In genomic region chr20:62406635-62407176, GRCh38 we compare ENCODE assay signal across 8 cellular contexts. TPM values are rescaled to one million over a fixed set of nuclear protein-coding genes. Genes with fewer than 3 reads are reported as not detected.
DNase-seq lines count a peak whose midpoint lies in the region; ATAC-seq and TF ChIP-seq lines count a peak whose summit lies in the region.

No MANE protein-coding gene starts in this region.

- H3K27ac Mint-ChIP-seq in naive B cell: peak overlapping the region in 1 of 6 donors; percentile 66

- peak overlapping the region; percentile 64 to 67 for H3K4me3 ChIP-seq in cardiac fibroblast (replicated peaks in 1 of 2; ENCODE audit: low read depth in 2 of 2, low read length in 2 of 2)

- no peak for TF ChIP-seq POLR2A in GM18505 (IDR thresholded peaks at IDR 0.05; ENCODE audit: borderline replicate concordance, extremely low read depth, insufficient read depth, insufficient read length)

- TF ChIP-seq CTCF in cardiac fibroblast (IDR thresholded peaks at IDR 0.05; ENCODE audit: low read depth, low read length): no peak

- DNase-seq in cardiac fibroblast (ENCODE audit: low read depth in 2 of 2) (no peak), naive B cell (no peak), MV-4-11 (lab: John Stamatoyannopoulos, UW) (no peak), NCI-H187 treated with DMSO at 0.1 percent for 48 hours (lab: John Stamatoyannopoulos, UW) (no peak), SK-N-DZ (ENCODE audit: low spot score) (no peak), NCI-H1105 treated with DMSO at 0.1 percent for 48 hours (lab: John Stamatoyannopoulos, UW) (no peak)

- ATAC-seq in GM18505 (IDR thresholded peaks at IDR 0.05; ENCODE audit: unreplicated experiment) (peak; percentile 13), HG03432 (IDR thresholded peaks at IDR 0.05; ENCODE audit: unreplicated experiment) (peak; percentile 10), naive B cell (ENCODE audit: low read depth in 2 of 2) (peak in 1 of 2 donors; percentile 1)

- H3K9me3 Mint-ChIP-seq in naive B cell: no peaks in the 10 kb centered on the region

- H3K4me1 Mint-ChIP-seq in naive B cell: peaks cover 24 to 40% (median 34%) of the 10 kb centered on the region in 3 donors

- H3K4me3 Mint-ChIP-seq in naive B cell: peak overlapping the region; percentile 67 to 88 (median 78)

- H3K36me3 Mint-ChIP-seq in naive B cell: no peaks in the 10 kb centered on the region

- H3K27me3 Mint-ChIP-seq in naive B cell: no peaks in the 10 kb centered on the region

RNA-seq across cellular contexts. Expression of gene CABLES2, which starts 0.4 kb away (rescaled TPM):
- polyA plus RNA-seq in naive B cell (ENCODE audit: low read depth in 6 of 6): 1 to 10 TPM in 4 of 6 donors, under 1 TPM in 1, not detected in 1; 1.00 to 3.3 (median 1.2) TPM
- 7.8 and 8.4 TPM in 2 replicates for polyA plus RNA-seq in SK-N-DZ (2014; cell fraction: cytosol; rRNA removed)
- polyA plus RNA-seq in SK-N-DZ (2014; cell fraction: nucleus; rRNA removed): 4.6 and 8.4 TPM in 2 replicates

RNA-seq across cellular contexts. Expression of gene RPS21, which starts 19.8 kb away (rescaled TPM):
- 1,000 to 10,000 TPM; 1,712 to 3,127 (median 2,557) TPM for polyA plus RNA-seq in naive B cell (ENCODE audit: low read depth in 6 of 6)
- polyA plus RNA-seq in SK-N-DZ (2014; cell fraction: cytosol; rRNA removed): 10,912 and 11,337 TPM in 2 replicates
- 6,422 and 11,565 TPM in 2 replicates for polyA plus RNA-seq in SK-N-DZ (2014; cell fraction: nucleus; rRNA removed)

RNA-seq across cellular contexts. Expression of gene RBBP8NL, which starts 20.6 kb away (rescaled TPM):
- not detected for polyA plus RNA-seq in naive B cell (ENCODE audit: low read depth in 6 of 6)
- not detected in 2 replicates for polyA plus RNA-seq in SK-N-DZ (2014; cell fraction: cytosol; rRNA removed)
- not detected in 2 replicates for polyA plus RNA-seq in SK-N-DZ (2014; cell fraction: nucleus; rRNA removed)

RNA-seq across cellular contexts. Expression of gene LAMA5, which starts 39.6 kb away (rescaled TPM):
- polyA plus RNA-seq in naive B cell (ENCODE audit: low read depth in 6 of 6): 10 to 100 TPM in 1 of 6 donors, 1 to 10 TPM in 4, under 1 TPM in 1; 0.50 to 11.9 (median 6.1) TPM
- 32.9 and 33.6 TPM in 2 replicates for polyA plus RNA-seq in SK-N-DZ (2014; cell fraction: cytosol; rRNA removed)
- 352 and 482 TPM in 2 replicates for polyA plus RNA-seq in SK-N-DZ (2014; cell fraction: nucleus; rRNA removed)
